1 cellular context compared by ENCODE assay signal in genomic region chr3:186783070-186783730, GRCh38.
TF ChIP-seq lines count a peak whose summit lies in the region.

EIF4A2 (plus strand) TSS chr3:186783577; CDS start chr3:186783611, 34 bp downstream.

TF ChIP-seq in GM12878, 131 proteins besides CTCF, POLR2A, EP300 and RAD21 (continued from another document and continues in another):
- TF ChIP-seq, protein P1, sequence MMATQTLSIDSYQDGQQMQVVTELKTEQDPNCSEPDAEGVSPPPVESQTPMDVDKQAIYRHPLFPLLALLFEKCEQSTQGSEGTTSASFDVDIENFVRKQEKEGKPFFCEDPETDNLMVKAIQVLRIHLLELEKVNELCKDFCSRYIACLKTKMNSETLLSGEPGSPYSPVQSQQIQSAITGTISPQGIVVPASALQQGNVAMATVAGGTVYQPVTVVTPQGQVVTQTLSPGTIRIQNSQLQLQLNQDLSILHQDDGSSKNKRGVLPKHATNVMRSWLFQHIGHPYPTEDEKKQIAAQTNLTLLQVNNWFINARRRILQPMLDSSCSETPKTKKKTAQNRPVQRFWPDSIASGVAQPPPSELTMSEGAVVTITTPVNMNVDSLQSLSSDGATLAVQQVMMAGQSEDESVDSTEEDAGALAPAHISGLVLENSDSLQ (IDR thresholded peaks at IDR 0.05), result peak; percentile 1; the same call in 1 of the 2 replicates
- TF ChIP-seq GATAD2B (conservative IDR thresholded peaks at IDR 0.05; ENCODE audit: low read depth) (peak; percentile 82), TARDBP (IDR thresholded peaks at IDR 0.05; ENCODE audit: borderline replicate concordance) (peak; percentile 16; the same call in 1 of the 2 replicates), SMAD1 (IDR thresholded peaks at IDR 0.05; ENCODE audit: low read depth, partially characterized antibody) (peak; percentile 97), DPF2 (IDR thresholded peaks at IDR 0.05) (0 out of 2 replicates have a peak, but pooled peaks have one; percentile 81), JUNB (IDR thresholded peaks at IDR 0.05) (no peak), SUPT20H (IDR thresholded peaks at IDR 0.05; ENCODE audit: borderline replicate concordance, control insufficient read depth, low read depth, low read length) (no peak), CBX3 (IDR thresholded peaks at IDR 0.05; ENCODE audit: borderline replicate concordance, low read depth) (no peak), ZNF687 (IDR thresholded peaks at IDR 0.05) (peak; percentile 95), ZNF24 (IDR thresholded peaks at IDR 0.05) (0 out of 2 replicates have a peak, but pooled peaks have one; percentile 8), ZBTB40 (IDR thresholded peaks at IDR 0.05; ENCODE audit: borderline replicate concordance) (peak; percentile 82), SREBF1 (IDR thresholded peaks at IDR 0.05; ENCODE audit: low read length) (no peak), BCLAF1 (IDR thresholded peaks at IDR 0.05) (no peak), MXI1 (IDR thresholded peaks at IDR 0.05; ENCODE audit: low read depth, low read length) (peak; percentile 71; the same call in 1 of the 2 replicates), MEF2B (IDR thresholded peaks at IDR 0.05; ENCODE audit: partially characterized antibody, poor library complexity, severe bottlenecking) (peak; percentile 88), CEBPZ (IDR thresholded peaks at IDR 0.05; ENCODE audit: low read depth, low read length) (no peak), NFYA (IDR thresholded peaks at IDR 0.05; ENCODE audit: borderline replicate concordance, low read depth, low read length) (no peak), ZBTB4 (CRISPR knock-in tag; IDR thresholded peaks at IDR 0.05) (no peak)
- TF ChIP-seq, protein P2, sequence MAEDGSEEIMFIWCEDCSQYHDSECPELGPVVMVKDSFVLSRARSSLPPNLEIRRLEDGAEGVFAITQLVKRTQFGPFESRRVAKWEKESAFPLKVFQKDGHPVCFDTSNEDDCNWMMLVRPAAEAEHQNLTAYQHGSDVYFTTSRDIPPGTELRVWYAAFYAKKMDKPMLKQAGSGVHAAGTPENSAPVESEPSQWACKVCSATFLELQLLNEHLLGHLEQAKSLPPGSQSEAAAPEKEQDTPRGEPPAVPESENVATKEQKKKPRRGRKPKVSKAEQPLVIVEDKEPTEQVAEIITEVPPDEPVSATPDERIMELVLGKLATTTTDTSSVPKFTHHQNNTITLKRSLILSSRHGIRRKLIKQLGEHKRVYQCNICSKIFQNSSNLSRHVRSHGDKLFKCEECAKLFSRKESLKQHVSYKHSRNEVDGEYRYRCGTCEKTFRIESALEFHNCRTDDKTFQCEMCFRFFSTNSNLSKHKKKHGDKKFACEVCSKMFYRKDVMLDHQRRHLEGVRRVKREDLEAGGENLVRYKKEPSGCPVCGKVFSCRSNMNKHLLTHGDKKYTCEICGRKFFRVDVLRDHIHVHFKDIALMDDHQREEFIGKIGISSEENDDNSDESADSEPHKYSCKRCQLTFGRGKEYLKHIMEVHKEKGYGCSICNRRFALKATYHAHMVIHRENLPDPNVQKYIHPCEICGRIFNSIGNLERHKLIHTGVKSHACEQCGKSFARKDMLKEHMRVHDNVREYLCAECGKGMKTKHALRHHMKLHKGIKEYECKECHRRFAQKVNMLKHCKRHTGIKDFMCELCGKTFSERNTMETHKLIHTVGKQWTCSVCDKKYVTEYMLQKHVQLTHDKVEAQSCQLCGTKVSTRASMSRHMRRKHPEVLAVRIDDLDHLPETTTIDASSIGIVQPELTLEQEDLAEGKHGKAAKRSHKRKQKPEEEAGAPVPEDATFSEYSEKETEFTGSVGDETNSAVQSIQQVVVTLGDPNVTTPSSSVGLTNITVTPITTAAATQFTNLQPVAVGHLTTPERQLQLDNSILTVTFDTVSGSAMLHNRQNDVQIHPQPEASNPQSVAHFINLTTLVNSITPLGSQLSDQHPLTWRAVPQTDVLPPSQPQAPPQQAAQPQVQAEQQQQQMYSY (CRISPR knock-in tag; IDR thresholded peaks at IDR 0.05), result no peak
- TF ChIP-seq, protein P3, sequence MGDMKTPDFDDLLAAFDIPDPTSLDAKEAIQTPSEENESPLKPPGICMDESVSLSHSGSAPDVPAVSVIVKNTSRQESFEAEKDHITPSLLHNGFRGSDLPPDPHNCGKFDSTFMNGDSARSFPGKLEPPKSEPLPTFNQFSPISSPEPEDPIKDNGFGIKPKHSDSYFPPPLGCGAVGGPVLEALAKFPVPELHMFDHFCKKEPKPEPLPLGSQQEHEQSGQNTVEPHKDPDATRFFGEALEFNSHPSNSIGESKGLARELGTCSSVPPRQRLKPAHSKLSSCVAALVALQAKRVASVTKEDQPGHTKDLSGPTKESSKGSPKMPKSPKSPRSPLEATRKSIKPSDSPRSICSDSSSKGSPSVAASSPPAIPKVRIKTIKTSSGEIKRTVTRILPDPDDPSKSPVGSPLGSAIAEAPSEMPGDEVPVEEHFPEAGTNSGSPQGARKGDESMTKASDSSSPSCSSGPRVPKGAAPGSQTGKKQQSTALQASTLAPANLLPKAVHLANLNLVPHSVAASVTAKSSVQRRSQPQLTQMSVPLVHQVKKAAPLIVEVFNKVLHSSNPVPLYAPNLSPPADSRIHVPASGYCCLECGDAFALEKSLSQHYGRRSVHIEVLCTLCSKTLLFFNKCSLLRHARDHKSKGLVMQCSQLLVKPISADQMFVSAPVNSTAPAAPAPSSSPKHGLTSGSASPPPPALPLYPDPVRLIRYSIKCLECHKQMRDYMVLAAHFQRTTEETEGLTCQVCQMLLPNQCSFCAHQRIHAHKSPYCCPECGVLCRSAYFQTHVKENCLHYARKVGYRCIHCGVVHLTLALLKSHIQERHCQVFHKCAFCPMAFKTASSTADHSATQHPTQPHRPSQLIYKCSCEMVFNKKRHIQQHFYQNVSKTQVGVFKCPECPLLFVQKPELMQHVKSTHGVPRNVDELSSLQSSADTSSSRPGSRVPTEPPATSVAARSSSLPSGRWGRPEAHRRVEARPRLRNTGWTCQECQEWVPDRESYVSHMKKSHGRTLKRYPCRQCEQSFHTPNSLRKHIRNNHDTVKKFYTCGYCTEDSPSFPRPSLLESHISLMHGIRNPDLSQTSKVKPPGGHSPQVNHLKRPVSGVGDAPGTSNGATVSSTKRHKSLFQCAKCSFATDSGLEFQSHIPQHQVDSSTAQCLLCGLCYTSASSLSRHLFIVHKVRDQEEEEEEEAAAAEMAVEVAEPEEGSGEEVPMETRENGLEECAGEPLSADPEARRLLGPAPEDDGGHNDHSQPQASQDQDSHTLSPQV (IDR thresholded peaks at IDR 0.05), result peak; percentile 34; the same call in 1 of the 2 replicates
